23 cellular contexts compared by ENCODE assay signal in genomic region chr10:116263870-116264269, GRCh38.
DNase-seq lines count a peak whose midpoint lies in the region; ATAC-seq, FAIRE-seq and TF ChIP-seq lines count a peak whose summit lies in the region.
"Had no signal": no experiment of that assay in that cellular context is flagged by ENCODE, and none has a peak within 500 bp of the region (broad histone marks: within the 10 kb centered on the region; RNA-seq: fewer than 3 reads in every experiment).

No MANE protein-coding gene starts in this region.

- no peaks in the 10 kb centered on the region for H3K27me3 ChIP-seq in Loucy (ENCODE audit: insufficient read depth, low read length, poor library complexity, severe bottlenecking)
- H3K27me3 ChIP-seq: breast epithelium, colonic mucosa had no signal

- H3K79me2 ChIP-seq in Loucy (ENCODE audit: insufficient read depth, low read length), result peaks cover 95% of the 10 kb centered on the region

- peak; percentile 28 for DNase-seq in NCI-H2171 treated with DMSO at 0.1 percent for 48 hours (lab: John Stamatoyannopoulos, UW)
- DNase-seq in NCI-H2171 (lab: John Stamatoyannopoulos, UW), result no peak
- DNase-seq in astrocyte of the spinal cord (ENCODE audit: low read depth, low spot score), result peak; percentile 55
- DNase-seq in stimulated activated naive CD4-positive, alpha-beta T cell (lab: John Stamatoyannopoulos, UW), result no peak
- no peak for DNase-seq in GM19239 (ENCODE audit: insufficient read length, low spot score)
- DNase-seq: activated CD4-positive, alpha-beta T cell treated with anti-CD3 and anti-CD28 coated beads, Interleukin-2, amount 50 U/mL, for 4 hours; activated CD8-positive, alpha-beta memory T cell treated with anti-CD3 and anti-CD28 coated beads, Interleukin-2, amount 50 U/mL, for 4 hours; colonic mucosa; endodermal cell; kidney glomerular epithelial cell; NCI-H1436; NCI-H526 treated with DMSO at 0.1 percent for 48 hours; stimulated activated CD4-positive, alpha-beta T cell treated with anti-CD3 and anti-CD28 coated beads, Interleukin-2, amount 100 ng/mL, for 48 hours; stimulated activated naive CD8-positive, alpha-beta T cell treated with anti-CD3 and anti-CD28 coated beads, Interleukin-15, Interleukin-2, amounts not matched to agents 100 U/mL and 50 U/mL, for 24 hours had no signal

- H3K36me3 ChIP-seq in Loucy (ENCODE audit: insufficient read depth, low read length), result peaks cover 9% of the 10 kb centered on the region; the same call in 1 of the 2 replicates
- H3K36me3 ChIP-seq: BLaER1 treated with 17β-estradiol and CSF1 and Interleukin-3, amounts not matched to agents 10 nM and 100 nM; breast epithelium; colonic mucosa; HAP-1 had no signal

- H3K4me3 ChIP-seq in Loucy (ENCODE audit: low read length, poor library complexity, severe bottlenecking) (no peak overlapping the region), astrocyte of the spinal cord (ENCODE audit: low read depth, low read length) (no peak overlapping the region)
- H3K4me3 ChIP-seq: BLaER1 treated with 17β-estradiol and CSF1 and Interleukin-3, amounts not matched to agents 10 nM and 100 nM; breast epithelium; colonic mucosa; HAP-1; smooth muscle cell had no signal

- no peak for ATAC-seq in GM18870 (IDR thresholded peaks at IDR 0.05; ENCODE audit: unreplicated experiment)
- ATAC-seq in HG03457 (IDR thresholded peaks at IDR 0.05; ENCODE audit: unreplicated experiment), result no peak
- ATAC-seq: stimulated activated naive CD8-positive, alpha-beta T cell treated with anti-CD3 and anti-CD28 coated beads, Interleukin-15, Interleukin-2, amounts not matched to agents 100 U/mL and 50 U/mL, for 24 hours; WTC11 had no signal

- peaks cover 85% of the 10 kb centered on the region for H3K4me1 ChIP-seq in Loucy (ENCODE audit: insufficient read depth, low read length, poor library complexity, severe bottlenecking)
- H3K4me1 ChIP-seq: breast epithelium, colonic mucosa, HAP-1 had no signal

- no peaks in the 10 kb centered on the region for H3K9me2 ChIP-seq in Loucy (replicated peaks; ENCODE audit: low read depth, low read length)

- H3K9me3 ChIP-seq in Loucy (ENCODE audit: insufficient read depth, low read depth, low read length), result no peaks in the 10 kb centered on the region
- H3K9me3 ChIP-seq: BLaER1 treated with 17β-estradiol and CSF1 and Interleukin-3, amounts not matched to agents 10 nM and 100 nM; breast epithelium; colonic mucosa; HAP-1 had no signal

- H3F3A ChIP-seq in Loucy (ENCODE audit: low read depth), result 0 out of 2 replicates have a peak, but pooled peaks cover 2% of the 10 kb centered on the region

- H3K9ac ChIP-seq in Loucy (ENCODE audit: low read depth, low read length, poor library complexity, severe bottlenecking), result no peak overlapping the region
- H3K9ac ChIP-seq: BLaER1 treated with 17β-estradiol and CSF1 and Interleukin-3, amounts not matched to agents 10 nM and 100 nM had no signal

- TF ChIP-seq CTCF in Loucy (conservative IDR thresholded peaks at IDR 0.05; ENCODE audit: low read length), result no peak
- TF ChIP-seq CTCF in astrocyte of the spinal cord (IDR thresholded peaks at IDR 0.05; ENCODE audit: low read depth, low read length), result peak; percentile 23

- in situ Hi-C loops in astrocyte of the spinal cord (cut with HindIII; ENCODE audit: low sequenced_read_pairs), result no loop called here

- H2AFZ ChIP-seq in Loucy (ENCODE audit: low read length), result no peak overlapping the region

- peaks cover 11% of the 10 kb centered on the region for H4K20me1 ChIP-seq in Loucy (ENCODE audit: insufficient read depth, low read length, poor library complexity, severe bottlenecking)
- H4K20me1 ChIP-seq: BLaER1 treated with 17β-estradiol and CSF1 and Interleukin-3, amounts not matched to agents 10 nM and 100 nM had no signal

- peak overlapping the region; percentile 65 for H3K4me2 ChIP-seq in Loucy (ENCODE audit: low read depth, low read length, poor library complexity, severe bottlenecking)
- H3K4me2 ChIP-seq: smooth muscle cell had no signal

- FAIRE-seq in GM19239 (lab: Jason Lieb, UNC), result no peak
- FAIRE-seq: G401.6 had no signal

Comparison
In these comparisons a context has a peak if more than half of its experiments do, and no peak if none do; other contexts are left out.
1. DNase-seq: peak in NCI-H2171 treated with DMSO at 0.1 percent for 48 hours (single experiment) and astrocyte of the spinal cord (single experiment); none in NCI-H2171 (single experiment), stimulated activated naive CD4-positive, alpha-beta T cell (0 of 6) and GM19239 (single experiment).